24 cellular contexts compared by ENCODE assay signal in genomic region chr1:17170571-17170970, GRCh38. TPM values are rescaled to one million over a fixed set of nuclear protein-coding genes. Genes with fewer than 3 reads are reported as not detected.
DNase-seq lines count a peak whose midpoint lies in the region; ATAC-seq, FAIRE-seq and TF ChIP-seq lines count a peak whose summit lies in the region.
"Had no signal": no experiment of that assay in that cellular context is flagged by ENCODE, and none has a peak within 500 bp of the region (broad histone marks: within the 10 kb centered on the region; RNA-seq: fewer than 3 reads in every experiment).

No MANE protein-coding gene starts in this region.

- H3K4me1 ChIP-seq in SJSA1 (replicated peaks) (peaks cover 42% of the 10 kb centered on the region), fibroblast of lung (ENCODE audit: control insufficient read depth, extremely low read depth, insufficient read depth, low read length) (peaks cover 10% of the 10 kb centered on the region), pancreas (no peaks in the 10 kb centered on the region)
- H3K4me1 ChIP-seq: spleen had no signal

- TF ChIP-seq CTCF in fibroblast of lung (conservative IDR thresholded peaks at IDR 0.05 in 1 of 2, IDR thresholded peaks at IDR 0.05 in 1 of 2; ENCODE audit: low read depth in 1 of 2, low read length in 2 of 2) (no peak), pancreas (IDR thresholded peaks at IDR 0.05) (no peak)

- intact Hi-C loops in pancreas (cut with DNase I), result no loop called here

- no peaks in the 10 kb centered on the region for H3K79me2 ChIP-seq in fibroblast of lung (ENCODE audit: control insufficient read depth, insufficient read depth, low read length)

- no peak overlapping the region for H2AFZ ChIP-seq in fibroblast of lung (ENCODE audit: low read length)

- H3K9me3 ChIP-seq in SJSA1 (replicated peaks), result no peaks in the 10 kb centered on the region
- H3K9me3 ChIP-seq in fibroblast of lung (ENCODE audit: control insufficient read depth, insufficient read depth, low read depth, low read length), result no peaks in the 10 kb centered on the region
- H3K9me3 ChIP-seq in pancreas, result no peaks in the 10 kb centered on the region
- H3K9me3 ChIP-seq: spleen had no signal

- H4K20me1 ChIP-seq in fibroblast of lung (ENCODE audit: control insufficient read depth, extremely low read depth, insufficient read depth, low read length), result no peaks in the 10 kb centered on the region

- no peak overlapping the region for H3K4me3 ChIP-seq in SJSA1
- H3K4me3 ChIP-seq in fibroblast of lung (replicated peaks in 1 of 4; ENCODE audit: control extremely low read depth in 1 of 4, insufficient read depth in 1 of 4, low read depth in 3 of 4, low read length in 4 of 4), result no peak overlapping the region
- H3K4me3 ChIP-seq in skeletal muscle cell (ENCODE audit: low read depth, low read length), result no peak overlapping the region
- H3K4me3 ChIP-seq in pancreas, result no peak overlapping the region
- H3K4me3 ChIP-seq: dorsolateral prefrontal cortex, lung, spleen had no signal

- peak; percentile 55 for DNase-seq in ELR (ENCODE audit: low read depth)
- DNase-seq in SJSA1 (ENCODE audit: low read depth in 1 of 2, low spot score in 2 of 2), result peak; percentile 60 to 85
- DNase-seq in fibroblast of lung (ENCODE audit: low read depth in 2 of 2), result peak; percentile 52 to 85
- DNase-seq in skeletal muscle cell (ENCODE audit: low read depth), result peak; percentile 19
- DNase-seq in pancreas, result no peak
- DNase-seq in CD1c-positive myeloid dendritic cell (ENCODE audit: extremely low spot score), result no peak
- no peak for DNase-seq in activated T-cell treated with anti-CD3 and anti-CD28 coated beads, Interleukin-2, amount 50 U/mL, for 1 hour
- no peak for DNase-seq in nucleus accumbens (lab: John Stamatoyannopoulos, UW)
- DNase-seq: activated CD4-positive, alpha-beta memory T cell treated with anti-CD3 and anti-CD28 coated beads, Interleukin-2, amount 10 ng/mL, durations not matched to agents 7 days and 5 days; activated naive CD4-positive, alpha-beta T cell treated with anti-CD3 and anti-CD28 coated beads, Interleukin-2, amount 10 ng/mL, durations not matched to agents 7 days and 5 days; activated T-cell treated with anti-CD3 and anti-CD28 coated beads, Interleukin-2, amount 50 U/mL, for 24 hours; C1 segment of cervical spinal cord; DMS 273 treated with DMSO at 0.1 percent for 48 hours; dorsolateral prefrontal cortex; head of caudate nucleus; immature natural killer cell; MV-4-11; natural killer cell; NCI-H2029 treated with DMSO at 0.1 percent for 48 hours; spleen; T-helper 1 cell had no signal

- H3K27me3 ChIP-seq in SJSA1 (replicated peaks) (no peaks in the 10 kb centered on the region), fibroblast of lung (ENCODE audit: control insufficient read depth, insufficient read depth, low read length) (no peaks in the 10 kb centered on the region), pancreas (no peaks in the 10 kb centered on the region)

- H3K36me3 ChIP-seq in SJSA1, result no peaks in the 10 kb centered on the region
- H3K36me3 ChIP-seq in fibroblast of lung (ENCODE audit: control insufficient read depth, insufficient read depth, low read length), result no peaks in the 10 kb centered on the region
- no peaks in the 10 kb centered on the region for H3K36me3 ChIP-seq in pancreas
- H3K36me3 ChIP-seq: spleen had no signal

- ATAC-seq in pancreas, result no peak
- ATAC-seq: natural killer cell had no signal

- no peak overlapping the region for H3K9ac ChIP-seq in fibroblast of lung (ENCODE audit: insufficient read depth, low read length)

- H3K4me2 ChIP-seq in fibroblast of lung (ENCODE audit: extremely low read depth, insufficient read depth, low read length), result no peak overlapping the region

- no peak for FAIRE-seq in pancreas (lab: Jason Lieb, UNC)

- H3K27ac ChIP-seq in SJSA1 (peak overlapping the region; percentile 55), fibroblast of lung (ENCODE audit: insufficient read depth, low read length) (no peak overlapping the region), pancreas (no peak overlapping the region)
- H3K27ac ChIP-seq: dorsolateral prefrontal cortex, spleen had no signal

RNA-seq across cellular contexts. Expression of gene PADI1, which starts 34.4 kb away (rescaled TPM):
- total RNA-seq in SJSA1 (2014; rRNA removed; shearing (Covaris generic)), result 0.34 and 1.5 TPM in 2 replicates
- not detected in 2 replicates for total RNA-seq in fibroblast of lung
- polyA plus RNA-seq in fibroblast of lung, result not detected in 2 replicates
- not detected in 2 replicates for polyA plus RNA-seq in fibroblast of lung (2012)
- not detected in 2 replicates for polyA minus RNA-seq in fibroblast of lung (ENCODE audit: low replicate concordance)
- not detected for total RNA-seq in pancreas
- polyA plus RNA-seq in pancreas, result under 1 TPM in 1 of 2 donors, not detected in 1; 0.23 TPM
- total RNA-seq: activated CD4-positive, alpha-beta memory T cell treated with anti-CD3 and anti-CD28 coated beads, Interleukin-2, amount 10 ng/mL, durations not matched to agents 7 days and 5 days; lung; natural killer cell; NCI-H460; progenitor cell of endocrine pancreas had no signal
- polyA plus RNA-seq: immature natural killer cell had no signal

RNA-seq across cellular contexts. Expression of gene PADI2, which starts 51.3 kb away (rescaled TPM):
- total RNA-seq in SJSA1 (2014; rRNA removed; shearing (Covaris generic)), result not detected in 2 replicates
- total RNA-seq in fibroblast of lung (not detected in 2 replicates), pancreas (1 to 10 TPM in 3 of 6 donors, under 1 TPM in 3; 0.42 to 10.0 (median 1.1) TPM)
- polyA plus RNA-seq in fibroblast of lung (0.03 TPM in 1 of 2 replicates, not detected in the other), pancreas (under 1 TPM; 0.54 to 0.80 TPM)
- polyA plus RNA-seq in fibroblast of lung (2012), result 0.03 TPM in 1 of 2 replicates, not detected in the other
- polyA minus RNA-seq in fibroblast of lung (ENCODE audit: low replicate concordance), result 1.6 TPM in 1 of 2 replicates, not detected in the other
- total RNA-seq: activated CD4-positive, alpha-beta memory T cell treated with anti-CD3 and anti-CD28 coated beads, Interleukin-2, amount 10 ng/mL, durations not matched to agents 7 days and 5 days had no signal

Comparison
In these comparisons a context has a peak if more than half of its experiments do, and no peak if none do; other contexts are left out.
1. DNase-seq: peak in ELR (single experiment), SJSA1 (2 of 2), fibroblast of lung (2 of 2) and skeletal muscle cell (single experiment); none in pancreas (0 of 6), CD1c-positive myeloid dendritic cell (single experiment), activated T-cell treated with anti-CD3 and anti-CD28 coated beads, Interleukin-2, amount 50 U/mL, for 1 hour (single experiment) and nucleus accumbens (0 of 56).